9 cellular contexts compared by ENCODE assay signal in genomic region chr7:16422100-16422430, GRCh38. TPM values are rescaled to one million over a fixed set of nuclear protein-coding genes. Genes with fewer than 3 reads are reported as not detected.
A peak's percentile ranks its signal among the peaks of the same experiment; 100 is the strongest.
DNase-seq lines count a peak whose midpoint lies in the region; ATAC-seq, FAIRE-seq and TF ChIP-seq lines count a peak whose summit lies in the region.
"Had no signal": no experiment of that assay in that cellular context is flagged by ENCODE, and none has a peak within 500 bp of the region (broad histone marks: within the 10 kb centered on the region; RNA-seq: fewer than 3 reads in every experiment).

No MANE protein-coding gene starts in this region.

- dilution Hi-C loops in keratinocyte (cut with MboI; ENCODE audit: extremely low pct_ligation_motif_present, low sequenced_read_pairs), result no loop called here

- H3K4me3 Mint-ChIP-seq in activated CD4-positive, alpha-beta T cell treated with anti-CD3 and anti-CD28 coated beads for 36 hours, result peak overlapping the region; percentile 78
- H3K4me3 Mint-ChIP-seq in activated T-helper 17 cell treated with anti-CD3 and anti-CD28 coated beads, Interleukin-2, amount 50 U/mL, for 72 hours, result peak overlapping the region; percentile 95

- peak overlapping the region; percentile 97 for H3K4me2 ChIP-seq in keratinocyte (ENCODE audit: control insufficient read depth, extremely low read depth, insufficient read depth, low read depth, low read length)

- H3K27me3 ChIP-seq in keratinocyte (ENCODE audit: control insufficient read depth, extremely low read depth, insufficient read depth, low read length) (no peaks in the 10 kb centered on the region), suprapubic skin (no peaks in the 10 kb centered on the region)

- H3K4me1 Mint-ChIP-seq in activated CD4-positive, alpha-beta T cell treated with anti-CD3 and anti-CD28 coated beads for 36 hours, result peaks cover 17% of the 10 kb centered on the region
- peaks cover 13% of the 10 kb centered on the region for H3K4me1 Mint-ChIP-seq in activated T-helper 17 cell treated with anti-CD3 and anti-CD28 coated beads, Interleukin-2, amount 50 U/mL, for 72 hours

- no peaks in the 10 kb centered on the region for H3K9me3 Mint-ChIP-seq in activated CD4-positive, alpha-beta T cell treated with anti-CD3 and anti-CD28 coated beads for 36 hours (ENCODE audit: low read depth)
- no peaks in the 10 kb centered on the region for H3K9me3 Mint-ChIP-seq in activated T-helper 17 cell treated with anti-CD3 and anti-CD28 coated beads, Interleukin-2, amount 50 U/mL, for 72 hours

- no peaks in the 10 kb centered on the region for H3K27me3 Mint-ChIP-seq in activated CD4-positive, alpha-beta T cell treated with anti-CD3 and anti-CD28 coated beads for 36 hours
- no peaks in the 10 kb centered on the region for H3K27me3 Mint-ChIP-seq in activated T-helper 17 cell treated with anti-CD3 and anti-CD28 coated beads, Interleukin-2, amount 50 U/mL, for 72 hours

- H3K4me1 ChIP-seq in keratinocyte (ENCODE audit: control insufficient read depth, extremely low read depth, insufficient read depth, low read length), result peaks cover 20% of the 10 kb centered on the region
- peaks cover 23% of the 10 kb centered on the region for H3K4me1 ChIP-seq in suprapubic skin

- H3K9me3 ChIP-seq in keratinocyte (ENCODE audit: control insufficient read depth, low read depth, low read length) (no peaks in the 10 kb centered on the region), suprapubic skin (no peaks in the 10 kb centered on the region)
- H3K9me3 ChIP-seq: SK-N-SH had no signal

- FAIRE-seq in keratinocyte (lab: Jason Lieb, UNC), result no peak

- no peaks in the 10 kb centered on the region for H4K20me1 ChIP-seq in keratinocyte (ENCODE audit: control insufficient read depth, extremely low read depth, insufficient read depth, low read length)

- H2AFZ ChIP-seq in keratinocyte (ENCODE audit: control insufficient read depth, low read length), result peak overlapping the region; percentile 32

- TF ChIP-seq EP300 in suprapubic skin (IDR thresholded peaks at IDR 0.05), result no peak

- no peaks in the 10 kb centered on the region for H3K9me1 ChIP-seq in keratinocyte (ENCODE audit: control insufficient read depth, extremely low read depth, insufficient read depth, low read length)

- H3K4me3 ChIP-seq in keratinocyte (ENCODE audit: control insufficient read depth in 2 of 3, extremely low read depth in 1 of 3, insufficient read depth in 2 of 3, low read depth in 1 of 3, low read length in 3 of 3) (no peak overlapping the region), suprapubic skin (peak overlapping the region; percentile 63)

- CTCF ChIA-PET in activated CD4-positive, alpha-beta T cell treated with anti-CD3 and anti-CD28 coated beads for 36 hours (lab: Charles Lee), result interaction anchor here (1.1 to 4.4 kb wide), 2 partner anchors 15 to 143 kb away, joined by 3 to 27 read pairs; no protein-coding TSS in a partner anchor

- intact Hi-C loops in activated CD4-positive, alpha-beta T cell treated with anti-CD3 and anti-CD28 coated beads for 36 hours (cut with DNase I, micrococcal nuclease), result loop anchor here in 1 of 2 experiments (5.0 kb wide), 1 partner anchor 335 kb away; no protein-coding TSS in a partner anchor

- no peak overlapping the region for H3K27ac Mint-ChIP-seq in activated CD4-positive, alpha-beta T cell treated with anti-CD3 and anti-CD28 coated beads for 36 hours
- peak overlapping the region; percentile 58 for H3K27ac Mint-ChIP-seq in activated T-helper 17 cell treated with anti-CD3 and anti-CD28 coated beads, Interleukin-2, amount 50 U/mL, for 72 hours

- POLR2A ChIA-PET in activated CD4-positive, alpha-beta T cell treated with anti-CD3 and anti-CD28 coated beads for 36 hours (lab: Charles Lee), result no interaction called here

- TF ChIP-seq POLR2A in suprapubic skin (IDR thresholded peaks at IDR 0.05), result no peak

- no peaks in the 10 kb centered on the region for H3K79me2 ChIP-seq in keratinocyte (ENCODE audit: control insufficient read depth, insufficient read depth, low read length)

- ATAC-seq in activated CD4-positive, alpha-beta T cell treated with anti-CD3 and anti-CD28 coated beads for 36 hours, result no peak
- no peak for ATAC-seq in activated T-helper 17 cell treated with anti-CD3 and anti-CD28 coated beads, Interleukin-2, amount 50 U/mL, for 72 hours (replicated peaks)

- no peak for DNase-seq in activated CD4-positive, alpha-beta T cell treated with anti-CD3 and anti-CD28 coated beads for 36 hours
- no peak for DNase-seq in activated CD4-positive, alpha-beta T cell treated with anti-CD3 and anti-CD28 coated beads for 1 hour
- DNase-seq in keratinocyte (ENCODE audit: low read depth, low spot score) (no peak), suprapubic skin (ENCODE audit: low spot score in 2 of 2) (no peak), NCI-H524 treated with DMSO at 0.1 percent for 48 hours (lab: John Stamatoyannopoulos, UW) (no peak), NCI-H774 (lab: John Stamatoyannopoulos, UW) (no peak), NCI-H345 treated with DMSO at 0.1 percent for 48 hours (lab: John Stamatoyannopoulos, UW; ENCODE audit: unreplicated experiment) (no peak)

- no peak overlapping the region for H3K9ac ChIP-seq in keratinocyte (ENCODE audit: control insufficient read depth, extremely low read depth, insufficient read depth, low read length)

- H3K27ac ChIP-seq in keratinocyte (ENCODE audit: control insufficient read depth, insufficient read depth, low read length), result peak overlapping the region; percentile 86
- peak overlapping the region; percentile 98 for H3K27ac ChIP-seq in suprapubic skin

- H3K36me3 ChIP-seq in keratinocyte (ENCODE audit: control insufficient read depth in 2 of 2, extremely low read depth in 1 of 2, insufficient read depth in 2 of 2, low read length in 2 of 2) (no peaks in the 10 kb centered on the region), suprapubic skin (no peaks in the 10 kb centered on the region)

- WGBS in suprapubic skin, result 41% methylated on average over 1 of the region's 1 CpG

- H3K36me3 Mint-ChIP-seq in activated CD4-positive, alpha-beta T cell treated with anti-CD3 and anti-CD28 coated beads for 36 hours (ENCODE audit: low read depth), result no peaks in the 10 kb centered on the region
- peaks cover 6% of the 10 kb centered on the region for H3K36me3 Mint-ChIP-seq in activated T-helper 17 cell treated with anti-CD3 and anti-CD28 coated beads, Interleukin-2, amount 50 U/mL, for 72 hours (ENCODE audit: low read depth)

- no peak for TF ChIP-seq CTCF in keratinocyte (optimal IDR thresholded peaks at IDR 0.05 in 1 of 3, IDR thresholded peaks at IDR 0.05 in 1 of 3, conservative IDR thresholded peaks at IDR 0.05 in 1 of 3; ENCODE audit: extremely low read depth in 1 of 3, insufficient read depth in 2 of 3, low read length in 3 of 3)
- TF ChIP-seq CTCF in suprapubic skin (IDR thresholded peaks at IDR 0.05), result no peak

RNA-seq across cellular contexts. Expression of gene CRPPA, which starts 0.7 kb away (rescaled TPM):
- total RNA-seq in activated CD4-positive, alpha-beta T cell treated with anti-CD3 and anti-CD28 coated beads for 36 hours, result 1 to 10 TPM; 1.0 to 1.4 TPM
- total RNA-seq in activated T-helper 17 cell treated with anti-CD3 and anti-CD28 coated beads, Interleukin-2, amount 50 U/mL, for 72 hours, result under 1 TPM; 0.65 to 0.93 TPM
- 0.33 to 0.66 TPM (median 0.51 TPM) in 3 replicates for polyA plus RNA-seq in keratinocyte
- polyA plus RNA-seq in keratinocyte (2011; ENCODE audit: low read depth), result 0.79 TPM
- polyA plus RNA-seq in keratinocyte (2011; cell fraction: cytosol; rRNA removed), result 0.31 and 0.79 TPM in 2 replicates
- 0.44 and 0.65 TPM in 2 replicates for polyA plus RNA-seq in keratinocyte (2011; cell fraction: nucleus; rRNA removed)
- 0.30 and 0.39 TPM in 2 replicates for polyA plus RNA-seq in keratinocyte (2012; ENCODE audit: low replicate concordance)
- 0.10 to 1.5 TPM (median 0.73 TPM) in 3 replicates for polyA minus RNA-seq in keratinocyte
- polyA minus RNA-seq in keratinocyte (2011; cell fraction: cytosol; rRNA and poly(A)+ RNA removed), result 0.38 TPM
- polyA minus RNA-seq in keratinocyte (2011; cell fraction: nucleus; rRNA and poly(A)+ RNA removed), result 0.84 and 2.0 TPM in 2 replicates
- 1 to 10 TPM in 3 of 4 donors, under 1 TPM in 1; 0.95 to 2.0 (median 1.6) TPM for total RNA-seq in suprapubic skin

RNA-seq across cellular contexts. Expression of gene SOSTDC1, which starts 43.5 kb away (rescaled TPM):
- total RNA-seq in activated CD4-positive, alpha-beta T cell treated with anti-CD3 and anti-CD28 coated beads for 36 hours, result not detected
- not detected for total RNA-seq in activated T-helper 17 cell treated with anti-CD3 and anti-CD28 coated beads, Interleukin-2, amount 50 U/mL, for 72 hours
- polyA plus RNA-seq in keratinocyte, result 0.31 to 0.63 TPM (median 0.32 TPM) in 3 replicates
- not detected for polyA plus RNA-seq in keratinocyte (2011; ENCODE audit: low read depth)
- polyA plus RNA-seq in keratinocyte (2011; cell fraction: cytosol; rRNA removed), result 0.22 and 0.23 TPM in 2 replicates
- 0.16 and 0.22 TPM in 2 replicates for polyA plus RNA-seq in keratinocyte (2011; cell fraction: nucleus; rRNA removed)
- polyA plus RNA-seq in keratinocyte (2012; ENCODE audit: low replicate concordance), result 0.15 TPM in 1 of 2 replicates, not detected in the other
- not detected in 3 replicates for polyA minus RNA-seq in keratinocyte
- not detected for polyA minus RNA-seq in keratinocyte (2011; cell fraction: cytosol; rRNA and poly(A)+ RNA removed)
- polyA minus RNA-seq in keratinocyte (2011; cell fraction: nucleus; rRNA and poly(A)+ RNA removed), result not detected in 2 replicates
- total RNA-seq in suprapubic skin, result 10 to 100 TPM; 14.7 to 40.5 (median 23.4) TPM

Comparison
In these comparisons a context has a peak if more than half of its experiments do, and no peak if none do; other contexts are left out.
1. RNA of gene SOSTDC1, which starts 43.5 kb away (total RNA-seq): 14.7 to 40.5 TPM in suprapubic skin; not detected in activated CD4-positive, alpha-beta T cell treated with anti-CD3 and anti-CD28 coated beads for 36 hours and not detected in activated T-helper 17 cell treated with anti-CD3 and anti-CD28 coated beads, Interleukin-2, amount 50 U/mL, for 72 hours; every median in the first group is over 10 times any median in the second.